ENCODE assay signal across 1 cellular context in the genomic region with DNA sequence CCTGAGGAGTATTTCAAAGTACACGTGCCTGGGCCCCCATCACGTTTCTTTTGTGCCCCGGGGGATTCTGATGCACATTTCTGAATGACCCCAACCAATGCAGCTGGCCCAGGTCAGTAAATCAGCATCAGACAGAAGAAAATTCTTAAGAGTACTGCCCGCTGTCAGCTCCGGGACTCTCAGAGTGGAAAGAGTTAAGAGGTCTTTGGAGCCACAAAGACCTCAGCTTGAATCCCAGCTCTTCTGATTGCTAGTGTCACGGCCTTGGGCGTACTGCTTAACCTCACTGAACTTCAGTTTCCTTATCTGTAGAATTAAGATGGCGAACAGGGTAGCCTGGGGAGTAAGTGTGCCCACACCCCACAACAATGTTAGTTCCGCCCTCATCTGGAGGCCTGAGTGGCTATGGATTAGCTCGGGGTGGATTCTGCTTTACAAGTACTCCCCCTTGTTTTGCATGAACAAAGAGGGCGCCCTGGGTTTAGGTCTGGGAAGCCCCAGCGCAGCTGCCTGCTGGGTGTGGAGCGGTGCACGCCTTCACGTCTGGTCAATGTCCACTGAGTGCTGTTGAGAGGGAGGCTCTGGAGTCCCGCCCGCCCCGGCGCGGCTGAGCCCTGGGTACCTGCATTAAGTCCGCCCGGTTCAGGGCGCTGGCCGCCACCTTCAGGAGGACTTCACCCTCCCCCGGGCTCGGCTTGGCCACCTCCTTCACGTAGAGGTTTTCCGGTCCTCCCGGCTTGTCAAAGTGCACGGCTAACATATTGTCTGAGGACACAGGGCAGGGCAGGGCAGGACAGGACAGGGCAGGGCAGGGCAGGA.
A peak's percentile ranks its signal among the peaks of the same experiment; 100 is the strongest.
TF ChIP-seq lines count a peak whose summit lies in the region.

No MANE protein-coding gene starts in this region.

TF ChIP-seq in HepG2, 621 proteins besides CTCF, POLR2A, EP300 and RAD21 (continued from another document and continues in another):
- TF ChIP-seq, protein P1, sequence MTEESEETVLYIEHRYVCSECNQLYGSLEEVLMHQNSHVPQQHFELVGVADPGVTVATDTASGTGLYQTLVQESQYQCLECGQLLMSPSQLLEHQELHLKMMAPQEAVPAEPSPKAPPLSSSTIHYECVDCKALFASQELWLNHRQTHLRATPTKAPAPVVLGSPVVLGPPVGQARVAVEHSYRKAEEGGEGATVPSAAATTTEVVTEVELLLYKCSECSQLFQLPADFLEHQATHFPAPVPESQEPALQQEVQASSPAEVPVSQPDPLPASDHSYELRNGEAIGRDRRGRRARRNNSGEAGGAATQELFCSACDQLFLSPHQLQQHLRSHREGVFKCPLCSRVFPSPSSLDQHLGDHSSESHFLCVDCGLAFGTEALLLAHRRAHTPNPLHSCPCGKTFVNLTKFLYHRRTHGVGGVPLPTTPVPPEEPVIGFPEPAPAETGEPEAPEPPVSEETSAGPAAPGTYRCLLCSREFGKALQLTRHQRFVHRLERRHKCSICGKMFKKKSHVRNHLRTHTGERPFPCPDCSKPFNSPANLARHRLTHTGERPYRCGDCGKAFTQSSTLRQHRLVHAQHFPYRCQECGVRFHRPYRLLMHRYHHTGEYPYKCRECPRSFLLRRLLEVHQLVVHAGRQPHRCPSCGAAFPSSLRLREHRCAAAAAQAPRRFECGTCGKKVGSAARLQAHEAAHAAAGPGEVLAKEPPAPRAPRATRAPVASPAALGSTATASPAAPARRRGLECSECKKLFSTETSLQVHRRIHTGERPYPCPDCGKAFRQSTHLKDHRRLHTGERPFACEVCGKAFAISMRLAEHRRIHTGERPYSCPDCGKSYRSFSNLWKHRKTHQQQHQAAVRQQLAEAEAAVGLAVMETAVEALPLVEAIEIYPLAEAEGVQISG (CRISPR knock-in tag; IDR thresholded peaks at IDR 0.05) = peak; percentile 13
- peak; percentile 25; the same call in 1 of the 2 replicates for TF ChIP-seq ZNF639 (CRISPR knock-in tag; conservative IDR thresholded peaks at IDR 0.05)
- TF ChIP-seq ZNF562 (CRISPR knock-in tag; IDR thresholded peaks at IDR 0.05; ENCODE audit: borderline replicate concordance) = no peak
- TF ChIP-seq ZSCAN31 (CRISPR knock-in tag; IDR thresholded peaks at IDR 0.05; ENCODE audit: low read depth) = no peak; the same call in none of the 2 replicates
- TF ChIP-seq ZBTB7A (CRISPR knock-in tag; IDR thresholded peaks at IDR 0.05) = peak; percentile 94; the same call in 1 of the 2 replicates
- TF ChIP-seq, protein P2, sequence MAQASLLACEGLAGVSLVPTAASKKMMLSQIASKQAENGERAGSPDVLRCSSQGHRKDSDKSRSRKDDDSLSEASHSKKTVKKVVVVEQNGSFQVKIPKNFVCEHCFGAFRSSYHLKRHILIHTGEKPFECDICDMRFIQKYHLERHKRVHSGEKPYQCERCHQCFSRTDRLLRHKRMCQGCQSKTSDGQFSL (CRISPR knock-in tag; IDR thresholded peaks at IDR 0.05) = peak; percentile 1; the same call in 1 of the 2 replicates
- no peak; the same call in 1 of the 2 replicates for TF ChIP-seq ZFP90 (CRISPR knock-in tag; IDR thresholded peaks at IDR 0.05; ENCODE audit: borderline replicate concordance)
- no peak for TF ChIP-seq ZNF550 (CRISPR knock-in tag; IDR thresholded peaks at IDR 0.05; ENCODE audit: borderline replicate concordance)
- no peak for TF ChIP-seq TBL1XR1 (IDR thresholded peaks at IDR 0.05; ENCODE audit: borderline replicate concordance, low read length, partially characterized antibody)
- no peak for TF ChIP-seq REXO4 (CRISPR knock-in tag; IDR thresholded peaks at IDR 0.05; ENCODE audit: borderline replicate concordance)
- TF ChIP-seq HOXA7 (CRISPR knock-in tag; IDR thresholded peaks at IDR 0.05) = no peak
- TF ChIP-seq ZNF136 (CRISPR knock-in tag; IDR thresholded peaks at IDR 0.05; ENCODE audit: low read depth) = 0 out of 2 replicates have a peak, but pooled peaks have one; percentile 33
- TF ChIP-seq, protein P3, sequence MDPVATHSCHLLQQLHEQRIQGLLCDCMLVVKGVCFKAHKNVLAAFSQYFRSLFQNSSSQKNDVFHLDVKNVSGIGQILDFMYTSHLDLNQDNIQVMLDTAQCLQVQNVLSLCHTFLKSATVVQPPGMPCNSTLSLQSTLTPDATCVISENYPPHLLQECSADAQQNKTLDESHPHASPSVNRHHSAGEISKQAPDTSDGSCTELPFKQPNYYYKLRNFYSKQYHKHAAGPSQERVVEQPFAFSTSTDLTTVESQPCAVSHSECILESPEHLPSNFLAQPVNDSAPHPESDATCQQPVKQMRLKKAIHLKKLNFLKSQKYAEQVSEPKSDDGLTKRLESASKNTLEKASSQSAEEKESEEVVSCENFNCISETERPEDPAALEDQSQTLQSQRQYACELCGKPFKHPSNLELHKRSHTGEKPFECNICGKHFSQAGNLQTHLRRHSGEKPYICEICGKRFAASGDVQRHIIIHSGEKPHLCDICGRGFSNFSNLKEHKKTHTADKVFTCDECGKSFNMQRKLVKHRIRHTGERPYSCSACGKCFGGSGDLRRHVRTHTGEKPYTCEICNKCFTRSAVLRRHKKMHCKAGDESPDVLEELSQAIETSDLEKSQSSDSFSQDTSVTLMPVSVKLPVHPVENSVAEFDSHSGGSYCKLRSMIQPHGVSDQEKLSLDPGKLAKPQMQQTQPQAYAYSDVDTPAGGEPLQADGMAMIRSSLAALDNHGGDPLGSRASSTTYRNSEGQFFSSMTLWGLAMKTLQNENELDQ (CRISPR knock-in tag; IDR thresholded peaks at IDR 0.05; ENCODE audit: borderline replicate concordance) = no peak
- TF ChIP-seq, protein P4, sequence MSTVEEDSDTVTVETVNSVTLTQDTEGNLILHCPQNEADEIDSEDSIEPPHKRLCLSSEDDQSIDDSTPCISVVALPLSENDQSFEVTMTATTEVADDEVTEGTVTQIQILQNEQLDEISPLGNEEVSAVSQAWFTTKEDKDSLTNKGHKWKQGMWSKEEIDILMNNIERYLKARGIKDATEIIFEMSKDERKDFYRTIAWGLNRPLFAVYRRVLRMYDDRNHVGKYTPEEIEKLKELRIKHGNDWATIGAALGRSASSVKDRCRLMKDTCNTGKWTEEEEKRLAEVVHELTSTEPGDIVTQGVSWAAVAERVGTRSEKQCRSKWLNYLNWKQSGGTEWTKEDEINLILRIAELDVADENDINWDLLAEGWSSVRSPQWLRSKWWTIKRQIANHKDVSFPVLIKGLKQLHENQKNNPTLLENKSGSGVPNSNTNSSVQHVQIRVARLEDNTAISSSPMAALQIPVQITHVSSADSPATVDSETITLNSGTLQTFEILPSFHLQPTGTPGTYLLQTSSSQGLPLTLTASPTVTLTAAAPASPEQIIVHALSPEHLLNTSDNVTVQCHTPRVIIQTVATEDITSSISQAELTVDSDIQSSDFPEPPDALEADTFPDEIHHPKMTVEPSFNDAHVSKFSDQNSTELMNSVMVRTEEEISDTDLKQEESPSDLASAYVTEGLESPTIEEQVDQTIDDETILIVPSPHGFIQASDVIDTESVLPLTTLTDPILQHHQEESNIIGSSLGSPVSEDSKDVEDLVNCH (CRISPR knock-in tag; IDR thresholded peaks at IDR 0.05) = peak; percentile 58; the same call in 1 of the 2 replicates
- TF ChIP-seq, protein P5, sequence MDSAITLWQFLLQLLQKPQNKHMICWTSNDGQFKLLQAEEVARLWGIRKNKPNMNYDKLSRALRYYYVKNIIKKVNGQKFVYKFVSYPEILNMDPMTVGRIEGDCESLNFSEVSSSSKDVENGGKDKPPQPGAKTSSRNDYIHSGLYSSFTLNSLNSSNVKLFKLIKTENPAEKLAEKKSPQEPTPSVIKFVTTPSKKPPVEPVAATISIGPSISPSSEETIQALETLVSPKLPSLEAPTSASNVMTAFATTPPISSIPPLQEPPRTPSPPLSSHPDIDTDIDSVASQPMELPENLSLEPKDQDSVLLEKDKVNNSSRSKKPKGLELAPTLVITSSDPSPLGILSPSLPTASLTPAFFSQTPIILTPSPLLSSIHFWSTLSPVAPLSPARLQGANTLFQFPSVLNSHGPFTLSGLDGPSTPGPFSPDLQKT (CRISPR knock-in tag; IDR thresholded peaks at IDR 0.05; ENCODE audit: borderline replicate concordance) = no peak
- 0 out of 2 replicates have a peak, but pooled peaks have one; percentile 18 for TF ChIP-seq ZC3H4 (CRISPR knock-in tag; IDR thresholded peaks at IDR 0.05; ENCODE audit: borderline replicate concordance)
- no peak for TF ChIP-seq ZNF747 (CRISPR knock-in tag; IDR thresholded peaks at IDR 0.05; ENCODE audit: borderline replicate concordance)
- peak; percentile 80 for TF ChIP-seq CBX1 (IDR thresholded peaks at IDR 0.05; ENCODE audit: low read depth)
- no peak for TF ChIP-seq MBNL3 (CRISPR knock-in tag; conservative IDR thresholded peaks at IDR 0.05)
- TF ChIP-seq BRF2 (CRISPR knock-in tag; IDR thresholded peaks at IDR 0.05) = no peak
- TF ChIP-seq PAWR (CRISPR knock-in tag; IDR thresholded peaks at IDR 0.05; ENCODE audit: borderline replicate concordance) = no peak; the same call in 1 of the 2 replicates
- 0 out of 2 replicates have a peak, but pooled peaks have one; percentile 53 for TF ChIP-seq ZNF318 (CRISPR knock-in tag; IDR thresholded peaks at IDR 0.05)
- TF ChIP-seq SIN3A (IDR thresholded peaks at IDR 0.05; ENCODE audit: borderline replicate concordance, low read depth, low read length) = peak; percentile 61
- peak; percentile 47; the same call in 1 of the 2 replicates for TF ChIP-seq BCL3 (CRISPR knock-in tag; IDR thresholded peaks at IDR 0.05)
- no peak for TF ChIP-seq WIZ (CRISPR knock-in tag; IDR thresholded peaks at IDR 0.05)
- peak; percentile 74 for TF ChIP-seq RCOR2 (CRISPR knock-in tag; IDR thresholded peaks at IDR 0.05)
- no peak; the same call in 1 of the 2 replicates for TF ChIP-seq ZNF256 (CRISPR knock-in tag; conservative IDR thresholded peaks at IDR 0.05)
- TF ChIP-seq ZNF709 (CRISPR knock-in tag; IDR thresholded peaks at IDR 0.05) = peak; percentile 94
